ENCODE assay signal across 12 cellular contexts in the genomic region with DNA sequence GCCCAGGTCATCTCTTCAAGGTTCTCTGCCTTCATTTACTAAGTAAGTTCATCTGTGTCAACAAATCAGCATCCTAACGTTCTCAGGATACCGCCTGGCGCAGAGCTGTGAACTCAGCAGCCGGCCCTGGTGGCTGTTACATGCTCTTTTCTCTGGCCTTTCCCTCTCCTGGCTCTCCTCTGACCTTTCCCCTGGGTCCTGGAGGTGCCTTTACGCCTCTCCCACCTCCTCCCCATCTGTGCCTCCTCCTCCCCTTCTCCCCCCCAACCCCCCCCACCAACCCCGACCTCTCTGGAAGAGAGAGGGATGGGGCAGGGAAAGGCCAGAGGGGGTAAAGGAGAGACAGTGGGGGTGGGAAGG. TPM values are rescaled to one million over a fixed set of nuclear protein-coding genes. Genes with fewer than 3 reads are reported as not detected.
DNase-seq lines count a peak whose midpoint lies in the region; ATAC-seq and TF ChIP-seq lines count a peak whose summit lies in the region.
"Had no signal": no experiment of that assay in that cellular context is flagged by ENCODE, and none has a peak within 500 bp of the region (broad histone marks: within the 10 kb centered on the region; RNA-seq: fewer than 3 reads in every experiment).

No MANE protein-coding gene starts in this region.

- no peak for TF ChIP-seq POLR2A in vagina (IDR thresholded peaks at IDR 0.05)

- no peak for TF ChIP-seq CTCF in left ventricle myocardium inferior (IDR thresholded peaks at IDR 0.05; ENCODE audit: borderline replicate concordance)
- TF ChIP-seq CTCF in vagina (IDR thresholded peaks at IDR 0.05), result no peak

- H3K27me3 ChIP-seq in left ventricle myocardium inferior (ENCODE audit: low read depth) (peaks cover 18% of the 10 kb centered on the region), vagina (no peaks in the 10 kb centered on the region)
- H3K27me3 ChIP-seq: gastroesophageal sphincter had no signal

- 65 to 80% (median 70%) methylated on average over 5 to 6 of the region's 6 CpGs for WGBS in adipose tissue, 3 donors
- 39 to 42% methylated on average over 4 of the region's 6 CpGs for WGBS in mesodermal cell (ENCODE audit: insufficient coverage in 2 of 2), 2 experiments

- H3K36me3 ChIP-seq in left ventricle myocardium inferior, result no peaks in the 10 kb centered on the region
- peaks cover 46% of the 10 kb centered on the region for H3K36me3 ChIP-seq in mesodermal cell (ENCODE audit: control insufficient read depth, insufficient read depth, low read length)
- no peaks in the 10 kb centered on the region for H3K36me3 ChIP-seq in vagina
- H3K36me3 ChIP-seq: gastroesophageal sphincter had no signal

- DNase-seq in left ventricle myocardium inferior (no peak), Right ventricle myocardium superior (no peak), vagina (ENCODE audit: extremely low spot score in 2 of 2) (no peak), NCI-H510A (lab: John Stamatoyannopoulos, UW) (no peak), NCI-H226 (no peak)
- DNase-seq: NCI-H1048, NCI-H748 treated with DMSO at 0.1 percent for 48 hours had no signal

- H3K9me3 ChIP-seq in left ventricle myocardium inferior (replicated peaks), result no peaks in the 10 kb centered on the region
- H3K9me3 ChIP-seq in mesodermal cell (ENCODE audit: control insufficient read depth, low read length), result no peaks in the 10 kb centered on the region
- no peaks in the 10 kb centered on the region for H3K9me3 ChIP-seq in vagina
- H3K9me3 ChIP-seq: gastroesophageal sphincter had no signal

- H3K4me1 ChIP-seq in left ventricle myocardium inferior, result peaks cover 36% of the 10 kb centered on the region
- peaks cover 63% of the 10 kb centered on the region for H3K4me1 ChIP-seq in mesodermal cell (ENCODE audit: control insufficient read depth, insufficient read depth, low read length, poor library complexity, severe bottlenecking)
- peaks cover 22% of the 10 kb centered on the region for H3K4me1 ChIP-seq in vagina

- H3K4me3 ChIP-seq in left ventricle myocardium inferior, result no peak overlapping the region
- H3K4me3 ChIP-seq in mesodermal cell (ENCODE audit: extremely low read depth, insufficient read depth, low read length, poor library complexity, severe bottlenecking), result no peak overlapping the region
- no peak overlapping the region for H3K4me3 ChIP-seq in vagina
- H3K4me3 ChIP-seq: gastroesophageal sphincter had no signal

- ATAC-seq in Right ventricle myocardium superior (ENCODE audit: poor library complexity) (no peak), HG02970 (IDR thresholded peaks at IDR 0.05; ENCODE audit: low FRiP score, unreplicated experiment) (no peak)
- ATAC-seq: gastroesophageal sphincter had no signal

- intact Hi-C loops in left ventricle myocardium inferior (cut with micrococcal nuclease), result no loop called here
- intact Hi-C loops in Right ventricle myocardium superior (cut with DNase I), result no loop called here
- intact Hi-C loops in vagina (cut with DNase I), result no loop called here

- H3K27ac ChIP-seq in left ventricle myocardium inferior (replicated peaks), result peak overlapping the region; percentile 23
- peak overlapping the region; percentile 19 for H3K27ac ChIP-seq in adipose tissue (ENCODE audit: low read depth, low read length)
- H3K27ac ChIP-seq in mesodermal cell (ENCODE audit: low read depth, low read length, severe bottlenecking), result peak overlapping the region; percentile 57
- peak overlapping the region; percentile 54 for H3K27ac ChIP-seq in vagina
- H3K27ac ChIP-seq: SK-N-MC had no signal

RNA-seq across cellular contexts. Expression of gene COTL1, which starts 19.5 kb away (rescaled TPM):
- total RNA-seq in left ventricle myocardium inferior, result 13.3 TPM
- total RNA-seq in Right ventricle myocardium superior, result 14.4 TPM
- polyA plus RNA-seq in adipose tissue, result 100 to 1,000 TPM in 2 of 3 donors, 10 to 100 TPM in 1; 14.1 to 134 (median 132) TPM
- polyA plus RNA-seq in mesodermal cell (2013, experiment 1 of 2), result 247 TPM
- polyA plus RNA-seq in mesodermal cell (2013, experiment 2 of 2), result 194 TPM
- 67.8 TPM for total RNA-seq in vagina

RNA-seq across cellular contexts. Expression of gene KLHL36, which starts 49.9 kb away (rescaled TPM):
- total RNA-seq in left ventricle myocardium inferior (84.4 TPM), Right ventricle myocardium superior (66.1 TPM), vagina (39.3 TPM)
- 10 to 100 TPM; 16.1 to 29.2 (median 17.8) TPM for polyA plus RNA-seq in adipose tissue
- polyA plus RNA-seq in mesodermal cell (2013, experiment 1 of 2), result 20.6 TPM
- polyA plus RNA-seq in mesodermal cell (2013, experiment 2 of 2), result 17.8 TPM
